9 cellular contexts compared by ENCODE assay signal in genomic region chr19:3062165-3063105, GRCh38. TPM values are rescaled to one million over a fixed set of nuclear protein-coding genes. Genes with fewer than 3 reads are reported as not detected.
DNase-seq lines count a peak whose midpoint lies in the region; ATAC-seq, FAIRE-seq and TF ChIP-seq lines count a peak whose summit lies in the region.
"Had no signal": no experiment of that assay in that cellular context is flagged by ENCODE, and none has a peak within 500 bp of the region (broad histone marks: within the 10 kb centered on the region; RNA-seq: fewer than 3 reads in every experiment).

A gene with protein sequence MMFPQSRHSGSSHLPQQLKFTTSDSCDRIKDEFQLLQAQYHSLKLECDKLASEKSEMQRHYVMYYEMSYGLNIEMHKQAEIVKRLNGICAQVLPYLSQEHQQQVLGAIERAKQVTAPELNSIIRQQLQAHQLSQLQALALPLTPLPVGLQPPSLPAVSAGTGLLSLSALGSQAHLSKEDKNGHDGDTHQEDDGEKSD (minus strand): TSS chr19:3062495. CDS start chr19:3062200, 295 bp downstream.

- H3K27ac ChIP-seq in KOPT-K1 (ENCODE audit: low read depth, low read length, poor library complexity, severe bottlenecking) (peak within 1 kb of the TSS; percentile 88), GM12878 (ENCODE audit: control insufficient read depth, insufficient read depth) (peak within 1 kb of the TSS; percentile 87), skin epidermis (peak within 1 kb of the TSS; percentile 86 to 99 (median 96))

- peak; percentile 69 for DNase-seq in T-helper 9 cell
- DNase-seq in GM12878 (ENCODE audit: low read depth, low spot score) = no peak

- no peak for FAIRE-seq in GM12878 (lab: Jason Lieb, UNC)
- FAIRE-seq: islet of Langerhans had no signal

- no peak for TF ChIP-seq CTCF in GM12878 (IDR thresholded peaks at IDR 0.05 in 2 of 3, conservative IDR thresholded peaks at IDR 0.05 in 1 of 3; ENCODE audit: control insufficient read depth in 2 of 3, extremely low read depth in 1 of 3, insufficient read depth in 1 of 3, low read depth in 3 of 3, low read length in 3 of 3)

- H3K4me2 ChIP-seq in GM12878 (ENCODE audit: control insufficient read depth, insufficient read depth) = peak within 1 kb of the TSS; percentile 89

- BruUV-seq in GM12878 (replicated peaks; lab: Mats Ljungman, UMichigan) = no TSS peak

- peak; percentile 32 for ATAC-seq in GM12878
- no peak for ATAC-seq in GM21737 (IDR thresholded peaks at IDR 0.05; ENCODE audit: unreplicated experiment)
- no peak for ATAC-seq in HG02623 (IDR thresholded peaks at IDR 0.05; ENCODE audit: unreplicated experiment)

- peaks cover 11% of the 10 kb centered on the region; the same call in 1 of the 2 replicates for H4K20me1 ChIP-seq in GM12878 (ENCODE audit: control insufficient read depth, insufficient read depth)

- intact Hi-C loops in GM12878 (cut with micrococcal nuclease; ENCODE audit: unreplicated experiment) = no loop called here

- peak within 1 kb of the TSS; percentile 60 for H2AFZ ChIP-seq in GM12878 (ENCODE audit: control insufficient read depth, low read depth, low read length)

- no peak for TF ChIP-seq RAD21 in GM12878 (IDR thresholded peaks at IDR 0.05; ENCODE audit: insufficient read depth, low read depth, low read length)

- SMC1A ChIA-PET in GM12878 (lab: Charles Lee; ENCODE audit: uncharacterized antibody, unreplicated experiment) = no interaction called here

- H3K4me3 ChIP-seq in GM12878 = peak within 1 kb of the TSS; percentile 88
- H3K4me3 ChIP-seq in iPS-15b (ENCODE audit: low read depth, low read length) = peak within 1 kb of the TSS; percentile 56
- peak within 1 kb of the TSS; percentile 56 to 97 (median 71) for H3K4me3 ChIP-seq in skin epidermis

- H3K9me3 ChIP-seq in ES-I3 (ENCODE audit: control insufficient read depth, insufficient read depth, low read length) (no peaks in the 10 kb centered on the region), KOPT-K1 (ENCODE audit: insufficient read depth, low read length, poor library complexity, severe bottlenecking) (no peaks in the 10 kb centered on the region), GM12878 (replicated peaks; ENCODE audit: control insufficient read depth, insufficient read depth, low read length) (no peaks in the 10 kb centered on the region), iPS-15b (ENCODE audit: control insufficient read depth, insufficient read depth, low read length) (no peaks in the 10 kb centered on the region)

- H3K4me1 ChIP-seq in ES-I3 (ENCODE audit: insufficient read depth, low read length) (peaks cover 18% of the 10 kb centered on the region; the same call in 1 of the 2 replicates), GM12878 (ENCODE audit: control insufficient read depth, insufficient read depth, low read length) (peaks cover 36% of the 10 kb centered on the region), iPS-15b (ENCODE audit: control insufficient read depth, insufficient read depth, low read length) (peaks cover 5% of the 10 kb centered on the region)

- peak; percentile 78 for TF ChIP-seq POLR2A in GM12878 (IDR thresholded peaks at IDR 0.05; ENCODE audit: low read depth, low read length)

- TF ChIP-seq EP300 in GM12878 (IDR thresholded peaks at IDR 0.05; ENCODE audit: borderline replicate concordance in 1 of 2, control insufficient read depth in 1 of 2, low read depth in 2 of 2, low read length in 2 of 2) = no peak

- H3K36me3 ChIP-seq in ES-I3 (ENCODE audit: insufficient read depth, low read length) (no peaks in the 10 kb centered on the region), KOPT-K1 (ENCODE audit: insufficient read depth, low read length) (peaks cover 36% of the 10 kb centered on the region), GM12878 (ENCODE audit: control insufficient read depth in 2 of 2, insufficient read depth in 2 of 2, low read length in 1 of 2) (peaks cover 11 to 14% of the 10 kb centered on the region in 2 experiments; a peak in 3 of 4 replicates), iPS-15b (ENCODE audit: control insufficient read depth, insufficient read depth, low read length) (peaks cover 7% of the 10 kb centered on the region)

- WGBS in GM12878 (ENCODE audit: insufficient coverage, insufficient replicate concordance, low lambda C conversion rate, missing lambda C conversion rate) = under 1% methylated on average over 16 of the region's 111 CpGs

- H3K27me3 ChIP-seq in GM12878 (replicated peaks in 1 of 2; ENCODE audit: control insufficient read depth in 2 of 2, insufficient read depth in 2 of 2, low read length in 1 of 2) = no peaks in the 10 kb centered on the region
- no peaks in the 10 kb centered on the region for H3K27me3 ChIP-seq in iPS-15b (ENCODE audit: control insufficient read depth, insufficient read depth, low read length)

- CTCF ChIA-PET in GM12878 (lab: Yijun Ruan, JAX) = interaction anchor here (1.2 to 2.2 kb wide), 2 partner anchors 13 to 27 kb away, joined by 5 to 11 read pairs; no protein-coding TSS in a partner anchor

- in situ Hi-C loops in GM12878 (cut with MboI) = no loop called here

- POLR2A ChIA-PET in GM12878 (lab: Charles Lee) = interaction anchor here (1.7 to 2.0 kb wide), 2 partner anchors 27 to 85 kb away, joined by 4 to 13 read pairs; partner anchors contain the start of gene TLE6

- RAD21 ChIA-PET in GM12878 (lab: Charles Lee; ENCODE audit: unreplicated experiment) = interaction anchor here (0.6 to 3.0 kb wide), 3 partner anchors 13 to 27 kb away, joined by 3 to 13 read pairs (median 3); no protein-coding TSS in a partner anchor

- peaks cover 29% of the 10 kb centered on the region for H3K79me2 ChIP-seq in GM12878 (ENCODE audit: control insufficient read depth, insufficient read depth, low read length)

- H3K9ac ChIP-seq in ES-I3 (ENCODE audit: low read depth, low read length) (peak within 1 kb of the TSS; percentile 81), GM12878 (ENCODE audit: control insufficient read depth, insufficient read depth, low read length) (peak within 1 kb of the TSS; percentile 95), iPS-15b (ENCODE audit: low read depth, low read length) (no peak within 1 kb of the TSS)

TF ChIP-seq in GM12878, 131 proteins besides CTCF, POLR2A, EP300 and RAD21 (continues in another document):
- TF ChIP-seq NBN (IDR thresholded peaks at IDR 0.05) (no peak), TAF1 (IDR thresholded peaks at IDR 0.05; ENCODE audit: borderline replicate concordance, low read depth, low read length) (peak; percentile 70; the same call in 1 of the 2 replicates), DPF2 (IDR thresholded peaks at IDR 0.05) (peak; percentile 55; the same call in 1 of the 2 replicates), BHLHE40 (IDR thresholded peaks at IDR 0.05; ENCODE audit: borderline replicate concordance in 1 of 2, low read depth in 2 of 2, low read length in 1 of 2) (peak in 1 of 2 experiments; percentile 88; a peak in 3 of 4 replicates), FOS (IDR thresholded peaks at IDR 0.05; ENCODE audit: borderline replicate concordance, extremely low read depth, insufficient read length) (no peak), NFIC (IDR thresholded peaks at IDR 0.05; ENCODE audit: low read depth, low read length) (no peak), NR2F1 (conservative IDR thresholded peaks at IDR 0.05) (peak; percentile 69), TCF3 (IDR thresholded peaks at IDR 0.05; ENCODE audit: borderline replicate concordance, insufficient read depth, low read depth, low read length) (0 out of 2 replicates have a peak, but pooled peaks have one; percentile 17), CREB1 (IDR thresholded peaks at IDR 0.05; ENCODE audit: low read depth) (0 out of 2 replicates have a peak, but pooled peaks have one; percentile 20), YY1 (IDR thresholded peaks at IDR 0.05; ENCODE audit: low read depth, low read length) (peak; percentile 88), EGR1 (IDR thresholded peaks at IDR 0.05; ENCODE audit: borderline replicate concordance in 1 of 2, low read depth in 2 of 2, low read length in 2 of 2) (peak in 1 of 2 experiments; percentile 59; a peak in 1 of 3 replicates)
- TF ChIP-seq, protein P1, sequence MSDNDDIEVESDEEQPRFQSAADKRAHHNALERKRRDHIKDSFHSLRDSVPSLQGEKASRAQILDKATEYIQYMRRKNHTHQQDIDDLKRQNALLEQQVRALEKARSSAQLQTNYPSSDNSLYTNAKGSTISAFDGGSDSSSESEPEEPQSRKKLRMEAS (IDR thresholded peaks at IDR 0.05; ENCODE audit: low read depth, low read length) = 0 out of 2 replicates have a peak, but pooled peaks have one; percentile 24
- TF ChIP-seq, protein P2, sequence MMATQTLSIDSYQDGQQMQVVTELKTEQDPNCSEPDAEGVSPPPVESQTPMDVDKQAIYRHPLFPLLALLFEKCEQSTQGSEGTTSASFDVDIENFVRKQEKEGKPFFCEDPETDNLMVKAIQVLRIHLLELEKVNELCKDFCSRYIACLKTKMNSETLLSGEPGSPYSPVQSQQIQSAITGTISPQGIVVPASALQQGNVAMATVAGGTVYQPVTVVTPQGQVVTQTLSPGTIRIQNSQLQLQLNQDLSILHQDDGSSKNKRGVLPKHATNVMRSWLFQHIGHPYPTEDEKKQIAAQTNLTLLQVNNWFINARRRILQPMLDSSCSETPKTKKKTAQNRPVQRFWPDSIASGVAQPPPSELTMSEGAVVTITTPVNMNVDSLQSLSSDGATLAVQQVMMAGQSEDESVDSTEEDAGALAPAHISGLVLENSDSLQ (IDR thresholded peaks at IDR 0.05) = peak; percentile 52

RNA-seq across cellular contexts. Expression of the gene that starts here (rescaled TPM):
- 52.7 and 76.7 TPM in 2 replicates for total RNA-seq in GM12878 (2013; cell fraction: nucleolus; rRNA removed)
- total RNA-seq in GM12878 (2014; rRNA removed) = 282 and 299 TPM in 2 replicates
- 144 and 153 TPM in 2 replicates for total RNA-seq in GM12878 (2014; rRNA removed; fragmentation: Illumina TruSeq; extraction: Trizol)
- 354 and 373 TPM in 2 replicates for total RNA-seq in GM12878 (2021)
- 246 TPM for polyA plus RNA-seq in GM12878 (2011; ENCODE audit: low read depth)
- polyA plus RNA-seq in GM12878 (2011; rRNA removed) = 272 and 329 TPM in 2 replicates
- polyA plus RNA-seq in GM12878 (2011; cell fraction: cytosol; rRNA removed) = 397 and 591 TPM in 2 replicates
- 669 and 746 TPM in 2 replicates for polyA plus RNA-seq in GM12878 (2011; cell fraction: nucleus; rRNA removed)
- 274 and 326 TPM in 2 replicates for polyA plus RNA-seq in GM12878 (2012)
- polyA plus RNA-seq in GM12878 (2014; fragmentation: Illumina TruSeq; extraction: Trizol) = 52.9 and 154 TPM in 2 replicates
- polyA plus RNA-seq in GM12878 (2014; fragmentation: Nextera tagmentation; extraction: Ambion mirVana) = 10 to 100 TPM in 1 of 2 experiments, 1 to 10 TPM in 1; 2.5 to 13.0 TPM
- 359 and 398 TPM in 2 replicates for polyA plus RNA-seq in GM12878 (2014; rRNA removed)
- polyA plus RNA-seq in GM12878 (2016; fragmentation: Nextera tagmentation; extraction: Ambion mirVana) = 100 to 1,000 TPM in 1 of 2 experiments, 10 to 100 TPM in 1; 64.4 to 130 TPM
- 386 and 390 TPM in 2 replicates for polyA minus RNA-seq in GM12878 (2011; rRNA and poly(A)+ RNA removed)
- polyA minus RNA-seq in GM12878 (2011; cell fraction: cytosol; rRNA and poly(A)+ RNA removed) = 245 and 292 TPM in 2 replicates
- polyA minus RNA-seq in GM12878 (2011; cell fraction: nucleus; rRNA and poly(A)+ RNA removed) = 57.5 and 83.1 TPM in 2 replicates
